9 cellular contexts compared by ENCODE assay signal in the genomic region with DNA sequence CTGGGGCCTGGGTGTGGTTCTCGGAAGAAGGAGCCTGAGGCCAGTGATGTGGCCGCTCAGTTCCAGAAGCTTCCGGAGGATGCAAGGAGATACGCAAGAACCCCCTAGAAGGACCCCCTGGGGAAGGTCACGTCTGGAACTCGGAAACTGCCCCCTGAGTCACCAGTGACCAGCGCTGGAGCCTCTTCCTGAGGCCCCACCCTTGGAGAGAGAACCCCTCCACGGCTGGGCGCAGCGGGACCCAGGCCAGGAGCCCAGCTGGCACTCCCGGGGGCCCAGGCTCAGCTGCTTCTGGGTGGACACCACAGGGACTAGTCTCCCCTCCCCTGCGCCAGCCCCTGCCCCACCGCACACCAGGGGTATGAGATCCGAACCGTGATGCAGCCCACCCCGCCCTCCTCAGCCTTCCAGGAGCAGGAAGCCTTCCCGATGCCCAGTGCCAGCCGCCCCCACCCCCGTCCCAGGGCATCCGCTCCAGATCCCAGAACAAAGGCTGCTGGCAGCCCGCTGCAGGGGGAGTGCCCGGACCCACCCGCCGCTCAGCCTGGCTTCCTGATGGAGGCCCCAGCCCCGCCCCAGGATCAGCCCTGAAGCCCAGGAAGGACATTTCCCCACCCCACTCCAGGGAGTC. TPM values are rescaled to one million over a fixed set of nuclear protein-coding genes. Genes with fewer than 3 reads are reported as not detected.
DNase-seq lines count a peak whose midpoint lies in the region; ATAC-seq and TF ChIP-seq lines count a peak whose summit lies in the region.
"Had no signal": no experiment of that assay in that cellular context is flagged by ENCODE, and none has a peak within 500 bp of the region (broad histone marks: within the 10 kb centered on the region; RNA-seq: fewer than 3 reads in every experiment).

No MANE protein-coding gene starts in this region.

- no peaks in the 10 kb centered on the region for H3K9me3 ChIP-seq in mucosa of rectum (ENCODE audit: control insufficient read depth in 2 of 2, low read length in 2 of 2)

- H3K9ac ChIP-seq in mucosa of rectum (ENCODE audit: low read depth in 1 of 2, low read length in 2 of 2): no peak overlapping the region

- DNase-seq in Right ventricle myocardium inferior (ENCODE audit: missing footprints): peak; percentile 60
- no peak for DNase-seq in cardiac septum (ENCODE audit: low spot score)
- no peak for DNase-seq in epithelial cell of proximal tubule (ENCODE audit: low read depth)
- DNase-seq in NCI-H526 (lab: John Stamatoyannopoulos, UW): no peak
- no peak for DNase-seq in DMS153 treated with DMSO at 0.1 percent for 48 hours (lab: John Stamatoyannopoulos, UW; ENCODE audit: unreplicated experiment)
- DNase-seq: HFFc6 had no signal

- H3K27ac ChIP-seq in mucosa of rectum (ENCODE audit: low read depth in 2 of 2, low read length in 2 of 2): peak overlapping the region; percentile 39 to 68

- no peak for ATAC-seq in Right ventricle myocardium inferior
- ATAC-seq in GM19455 (IDR thresholded peaks at IDR 0.05; ENCODE audit: unreplicated experiment): no peak
- ATAC-seq in HG03135 (IDR thresholded peaks at IDR 0.05; ENCODE audit: unreplicated experiment): no peak

- peaks cover 0 to 3% of the 10 kb centered on the region in 2 donors for H3K27me3 ChIP-seq in mucosa of rectum (ENCODE audit: control insufficient read depth in 2 of 2, insufficient read depth in 2 of 2, low read length in 2 of 2)

- TF ChIP-seq CTCF in epithelial cell of proximal tubule (conservative IDR thresholded peaks at IDR 0.05; ENCODE audit: low read depth, low read length): no peak

- H3K36me3 ChIP-seq in mucosa of rectum (ENCODE audit: control insufficient read depth in 2 of 2, insufficient read depth in 2 of 2, low read length in 2 of 2): no peaks in the 10 kb centered on the region

- intact Hi-C loops in Right ventricle myocardium inferior (cut with DNase I): no loop called here
- intact Hi-C loops in cardiac septum (cut with DNase I): no loop called here

- H3K4me3 ChIP-seq in epithelial cell of proximal tubule (ENCODE audit: low read depth, low read length) (peak overlapping the region; percentile 7), mucosa of rectum (ENCODE audit: low read length in 2 of 2) (no peak overlapping the region)

- peaks cover 21 to 39% of the 10 kb centered on the region in 2 donors for H3K4me1 ChIP-seq in mucosa of rectum (ENCODE audit: control insufficient read depth in 2 of 2, insufficient read depth in 2 of 2, low read length in 2 of 2)

RNA-seq across cellular contexts. Expression of a gene that starts 7.5 kb away (rescaled TPM):
- 89.3 TPM for total RNA-seq in Right ventricle myocardium inferior
- total RNA-seq in cardiac septum: 101 TPM
- total RNA-seq in epithelial cell of proximal tubule: 103 and 240 TPM in 2 replicates

RNA-seq across cellular contexts. Expression of a gene that starts 27.3 kb away (rescaled TPM):
- total RNA-seq in Right ventricle myocardium inferior: 782 TPM
- total RNA-seq in cardiac septum: 466 TPM
- total RNA-seq in epithelial cell of proximal tubule: 2,187 and 2,322 TPM in 2 replicates

RNA-seq across cellular contexts. Expression of a gene that starts 47.5 kb away (rescaled TPM):
- total RNA-seq in Right ventricle myocardium inferior (18.1 TPM), cardiac septum (10.7 TPM), epithelial cell of proximal tubule (5.8 and 7.8 TPM in 2 replicates)

RNA-seq across cellular contexts. Expression of a gene that starts 56.8 kb away (rescaled TPM):
- total RNA-seq in Right ventricle myocardium inferior: 73.9 TPM
- total RNA-seq in cardiac septum: 79.9 TPM
- total RNA-seq in epithelial cell of proximal tubule: 227 and 261 TPM in 2 replicates
